ENCODE assay signal across 17 cellular contexts in the genomic region with DNA sequence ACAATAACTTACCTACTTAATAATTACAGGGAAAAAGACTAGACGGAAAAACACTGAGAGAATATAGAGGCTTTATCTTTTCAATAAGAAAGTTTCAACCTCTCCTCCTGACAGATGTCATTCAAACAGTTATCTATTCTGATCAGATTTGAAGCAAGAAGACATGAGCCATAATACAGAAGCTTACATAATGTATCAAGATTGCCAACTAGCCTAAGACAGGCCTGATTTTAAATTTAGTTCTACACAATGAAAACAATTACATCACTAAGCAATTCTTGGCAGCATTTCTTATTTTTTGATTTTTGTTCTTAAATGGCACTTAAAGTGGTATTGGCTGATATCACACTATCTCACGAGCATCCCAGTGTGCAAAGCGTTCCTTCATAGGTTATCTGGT. TPM values are rescaled to one million over a fixed set of nuclear protein-coding genes. Genes with fewer than 3 reads are reported as not detected.
DNase-seq lines count a peak whose midpoint lies in the region; ATAC-seq and TF ChIP-seq lines count a peak whose summit lies in the region.
"Had no signal": no experiment of that assay in that cellular context is flagged by ENCODE, and none has a peak within 500 bp of the region (broad histone marks: within the 10 kb centered on the region; RNA-seq: fewer than 3 reads in every experiment).

No MANE protein-coding gene starts in this region.

- POLR2A ChIA-PET in naive thymus-derived CD8-positive, alpha-beta T cell (lab: Charles Lee): no interaction called here

- H2AFZ ChIP-seq in neural progenitor cell (replicated peaks): no peak overlapping the region
- H2AFZ ChIP-seq in Karpas-422 (ENCODE audit: low read length): no peak overlapping the region

- H4K20me1 ChIP-seq in neural progenitor cell (ENCODE audit: low read depth): no peaks in the 10 kb centered on the region
- no peaks in the 10 kb centered on the region for H4K20me1 ChIP-seq in Karpas-422 (ENCODE audit: insufficient read depth, low read depth, low read length)

- no peaks in the 10 kb centered on the region for H3K27me3 Mint-ChIP-seq in neural progenitor cell (ENCODE audit: insufficient read depth, low read depth)
- H3K27me3 Mint-ChIP-seq in naive thymus-derived CD8-positive, alpha-beta T cell: no peaks in the 10 kb centered on the region

- no peak for ATAC-seq in GM19328 (IDR thresholded peaks at IDR 0.05; ENCODE audit: unreplicated experiment)
- ATAC-seq in naive thymus-derived CD8-positive, alpha-beta T cell: no peak
- ATAC-seq: A549, PC-3 had no signal

- H3K4me3 Mint-ChIP-seq in neural progenitor cell: no peak overlapping the region
- H3K4me3 Mint-ChIP-seq in naive thymus-derived CD8-positive, alpha-beta T cell: no peak overlapping the region
- H3K4me3 Mint-ChIP-seq: CD14-positive monocyte had no signal

- in situ Hi-C loops in astrocyte of the spinal cord (cut with HindIII; ENCODE audit: low sequenced_read_pairs): no loop called here

- H3K79me2 ChIP-seq in neural progenitor cell (ENCODE audit: low read depth) (no peaks in the 10 kb centered on the region), Karpas-422 (ENCODE audit: low read length) (no peaks in the 10 kb centered on the region)

- H3K36me3 ChIP-seq in HUES48 (ENCODE audit: control insufficient read depth, insufficient read depth, low read length) (no peaks in the 10 kb centered on the region), neural progenitor cell (no peaks in the 10 kb centered on the region), Karpas-422 (ENCODE audit: insufficient read depth, low read length) (no peaks in the 10 kb centered on the region)

- H3K4me1 ChIP-seq in HUES48 (ENCODE audit: control insufficient read depth, insufficient read depth, low read length): peaks cover 13% of the 10 kb centered on the region
- H3K4me1 ChIP-seq in neural progenitor cell: peaks cover 10% of the 10 kb centered on the region
- no peaks in the 10 kb centered on the region for H3K4me1 ChIP-seq in Karpas-422 (ENCODE audit: low read length)

- no peaks in the 10 kb centered on the region for H3K36me3 Mint-ChIP-seq in neural progenitor cell
- peaks cover 0 to 81% (median 46%) of the 10 kb centered on the region in 3 donors for H3K36me3 Mint-ChIP-seq in naive thymus-derived CD8-positive, alpha-beta T cell

- TF ChIP-seq CTCF in astrocyte of the spinal cord (IDR thresholded peaks at IDR 0.05; ENCODE audit: low read depth, low read length) (no peak), neural progenitor cell (IDR thresholded peaks at IDR 0.05) (no peak)

- no peaks in the 10 kb centered on the region for H3K9me3 Mint-ChIP-seq in neural progenitor cell
- no peaks in the 10 kb centered on the region for H3K9me3 Mint-ChIP-seq in naive thymus-derived CD8-positive, alpha-beta T cell

- H3K9ac ChIP-seq in HUES48 (ENCODE audit: low read depth, low read length): no peak overlapping the region
- no peak overlapping the region for H3K9ac ChIP-seq in neural progenitor cell
- no peak overlapping the region for H3K9ac ChIP-seq in Karpas-422 (ENCODE audit: low read length)

- peak overlapping the region; percentile 20 for H3K27ac ChIP-seq in HUES48 (ENCODE audit: low read depth, low read length)
- H3K27ac ChIP-seq in neural progenitor cell: peak overlapping the region; percentile 64
- H3K27ac ChIP-seq in Karpas-422 (ENCODE audit: low read length): no peak overlapping the region
- H3K27ac ChIP-seq: A549 had no signal

- H3K9me3 ChIP-seq in HUES48 (ENCODE audit: control insufficient read depth, insufficient read depth, low read length) (no peaks in the 10 kb centered on the region), neural progenitor cell (ENCODE audit: low read depth) (no peaks in the 10 kb centered on the region), Karpas-422 (ENCODE audit: low read length) (no peaks in the 10 kb centered on the region)
- H3K9me3 ChIP-seq: A549 had no signal

- DNase-seq in astrocyte of the spinal cord (ENCODE audit: low read depth, low spot score): peak; percentile 12
- peak; percentile 79 for DNase-seq in fibroblast of peridontal ligament (ENCODE audit: extremely low read depth)
- DNase-seq in neural progenitor cell (ENCODE audit: low spot score): no peak
- DNase-seq in activated naive CD4-positive, alpha-beta T cell treated with anti-CD3 and anti-CD28 coated beads, Interleukin-2, amount 50 U/mL, for 16 hours: no peak
- no peak for DNase-seq in naive thymus-derived CD8-positive, alpha-beta T cell
- no peak for DNase-seq in Karpas-422
- DNase-seq: DMS53, HCEC 1CT, NCI-H146, NCI-H2227 treated with DMSO at 0.1 percent for 48 hours, NCI-H69, PC-3 had no signal

- no peaks in the 10 kb centered on the region for H3K27me3 ChIP-seq in HUES48 (ENCODE audit: control insufficient read depth, insufficient read depth, low read length)
- no peaks in the 10 kb centered on the region for H3K27me3 ChIP-seq in neural progenitor cell
- no peaks in the 10 kb centered on the region for H3K27me3 ChIP-seq in Karpas-422 (ENCODE audit: low read length)

- H3K4me3 ChIP-seq in HUES48 (ENCODE audit: low read depth, low read length) (no peak overlapping the region), astrocyte of the spinal cord (ENCODE audit: low read depth, low read length) (no peak overlapping the region), neural progenitor cell (no peak overlapping the region), Karpas-422 (ENCODE audit: low read length) (no peak overlapping the region)
- H3K4me3 ChIP-seq: A549 had no signal

- no peak overlapping the region for H3K27ac Mint-ChIP-seq in neural progenitor cell
- peak overlapping the region in 2 of 10 donors; percentile 8 to 12 for H3K27ac Mint-ChIP-seq in naive thymus-derived CD8-positive, alpha-beta T cell
- H3K27ac Mint-ChIP-seq: CD14-positive monocyte had no signal

- H3K9me2 ChIP-seq in Karpas-422 (replicated peaks; ENCODE audit: insufficient read depth, low read length): no peaks in the 10 kb centered on the region

- peaks cover 6% of the 10 kb centered on the region for H3K4me1 Mint-ChIP-seq in neural progenitor cell
- peaks cover 5 to 12% (median 10%) of the 10 kb centered on the region in 4 donors for H3K4me1 Mint-ChIP-seq in naive thymus-derived CD8-positive, alpha-beta T cell
- H3K4me1 Mint-ChIP-seq: CD14-positive monocyte had no signal

- H3K4me2 ChIP-seq in neural progenitor cell: peak overlapping the region; percentile 53
- H3K4me2 ChIP-seq in Karpas-422 (ENCODE audit: low read depth, low read length, poor library complexity, severe bottlenecking): no peak overlapping the region
- H3K4me2 ChIP-seq: A549 had no signal

- no peaks in the 10 kb centered on the region for H3F3A ChIP-seq in neural progenitor cell (ENCODE audit: low read depth)

RNA-seq across cellular contexts. Expression of gene GPR155, which starts 41.6 kb away (rescaled TPM):
- total RNA-seq in neural progenitor cell (ENCODE audit: low replicate concordance): 0.37 and 0.43 TPM in 2 replicates
- total RNA-seq in naive thymus-derived CD8-positive, alpha-beta T cell: 10 to 100 TPM; 23.9 to 27.2 TPM
- polyA plus RNA-seq in naive thymus-derived CD8-positive, alpha-beta T cell: 10 to 100 TPM in 2 of 3 donors, 1 to 10 TPM in 1; 9.7 to 19.5 (median 18.6) TPM
- total RNA-seq in Karpas-422 (2014; rRNA removed; shearing (Covaris generic); ENCODE audit: low replicate concordance): 0.69 and 1.0 TPM in 2 replicates
- total RNA-seq: HT-29 had no signal

RNA-seq across cellular contexts. Expression of gene SCRN3, which starts 49.7 kb away (rescaled TPM):
- 31.0 and 32.4 TPM in 2 replicates for total RNA-seq in neural progenitor cell (ENCODE audit: low replicate concordance)
- 10 to 100 TPM; 20.6 to 24.1 TPM for total RNA-seq in naive thymus-derived CD8-positive, alpha-beta T cell
- polyA plus RNA-seq in naive thymus-derived CD8-positive, alpha-beta T cell: 10 to 100 TPM; 12.7 to 14.0 (median 13.1) TPM
- 29.0 and 47.4 TPM in 2 replicates for total RNA-seq in Karpas-422 (2014; rRNA removed; shearing (Covaris generic); ENCODE audit: low replicate concordance)

Comparison
In these comparisons a context has a peak if more than half of its experiments do, and no peak if none do; other contexts are left out.
1. DNase-seq: peak in astrocyte of the spinal cord (single experiment) and fibroblast of peridontal ligament (single experiment); none in neural progenitor cell (single experiment), activated naive CD4-positive, alpha-beta T cell treated with anti-CD3 and anti-CD28 coated beads, Interleukin-2, amount 50 U/mL, for 16 hours (single experiment), naive thymus-derived CD8-positive, alpha-beta T cell (0 of 10) and Karpas-422 (single experiment).
2. RNA of gene GPR155, which starts 41.6 kb away (total RNA-seq): 23.9 to 27.2 TPM in naive thymus-derived CD8-positive, alpha-beta T cell; 0.69 to 1.0 TPM in Karpas-422 and 0.37 to 0.43 TPM in neural progenitor cell; every median in the first group is over 10 times any median in the second.